8 cellular contexts compared by ENCODE assay signal in the genomic region with DNA sequence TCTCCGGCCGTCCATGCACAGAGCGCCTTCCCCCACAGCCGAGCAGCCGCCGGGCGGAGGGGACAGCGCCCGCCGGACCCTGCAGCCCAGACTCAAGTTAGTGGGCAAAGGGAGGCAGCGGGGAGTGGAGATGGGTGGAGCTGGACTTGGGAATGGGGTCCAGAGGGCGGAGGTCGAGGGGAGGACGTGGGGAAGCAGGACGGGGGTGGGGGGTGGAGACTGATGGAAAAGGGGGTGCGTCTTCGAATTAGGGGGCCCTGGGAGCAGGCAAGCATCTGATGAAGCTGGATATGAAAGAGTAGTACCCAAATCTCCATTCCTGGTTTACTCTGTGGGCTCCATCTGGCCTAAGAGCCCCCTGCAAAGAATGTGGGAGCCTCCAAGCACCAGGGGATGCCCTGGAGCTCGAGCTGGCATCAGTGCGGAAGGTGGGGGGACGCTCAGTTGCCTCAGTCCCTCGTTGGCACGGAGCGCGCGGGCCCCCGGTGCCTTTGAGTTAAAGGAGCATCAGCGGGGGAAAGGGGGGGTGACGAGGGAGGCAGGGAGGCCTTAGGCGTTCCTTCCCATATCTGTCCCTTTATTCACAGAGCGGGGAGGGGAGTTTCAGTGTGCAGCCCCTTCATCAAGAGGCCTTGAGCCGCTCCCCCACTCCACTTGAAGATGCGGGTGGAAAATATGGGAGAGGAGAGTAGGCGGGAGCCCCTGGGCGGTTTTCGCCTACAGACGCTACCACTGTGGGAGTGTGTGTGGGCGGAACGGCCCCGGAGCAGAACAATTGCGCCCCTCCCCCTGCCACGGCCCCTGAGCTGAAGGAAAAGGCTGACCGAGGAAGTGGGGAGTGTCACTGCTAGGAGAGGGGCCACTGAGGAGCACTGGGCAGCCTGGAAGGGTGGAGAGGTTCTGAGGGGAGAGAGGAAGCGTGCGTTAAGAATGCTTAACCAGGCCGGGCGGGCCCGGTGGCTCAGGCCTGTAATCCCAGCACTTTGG. TPM values are rescaled to one million over a fixed set of nuclear protein-coding genes. Genes with fewer than 3 reads are reported as not detected.
DNase-seq lines count a peak whose midpoint lies in the region; ATAC-seq and TF ChIP-seq lines count a peak whose summit lies in the region.

No MANE protein-coding gene starts in this region.

- peaks cover 2% of the 10 kb centered on the region for H3K36me3 Mint-ChIP-seq in activated CD8-positive, alpha-beta memory T cell treated with anti-CD3 and anti-CD28 coated beads, Interleukin-2, amount 10 ng/mL, durations not matched to agents 7 days and 5 days

- H3K36me3 ChIP-seq in stomach, result peaks cover 25 to 35% (median 30%) of the 10 kb centered on the region in 4 donors

- TF ChIP-seq POLR2A in NB4 (IDR thresholded peaks at IDR 0.05; ENCODE audit: extremely low read depth, insufficient read length) (peak; percentile 13), stomach (IDR thresholded peaks at IDR 0.05) (no peak)

- TF ChIP-seq CTCF in NB4 (IDR thresholded peaks at IDR 0.05; ENCODE audit: low read depth, low read length) (no peak), stomach (IDR thresholded peaks at IDR 0.05) (no peak)

- H3K27ac Mint-ChIP-seq in activated CD8-positive, alpha-beta memory T cell treated with anti-CD3 and anti-CD28 coated beads, Interleukin-2, amount 10 ng/mL, durations not matched to agents 7 days and 5 days, result peak overlapping the region; percentile 73

- peak overlapping the region; percentile 84 for H3K4me3 Mint-ChIP-seq in activated CD8-positive, alpha-beta memory T cell treated with anti-CD3 and anti-CD28 coated beads, Interleukin-2, amount 10 ng/mL, durations not matched to agents 7 days and 5 days

- H3K27ac ChIP-seq in epithelial cell of prostate (peak overlapping the region; percentile 99), stomach (peak overlapping the region; percentile 93 to 99 (median 98))

- H3K4me3 ChIP-seq in NB4 (ENCODE audit: low read depth, low read length) (peak overlapping the region; percentile 82), mononuclear cell (ENCODE audit: low read length) (peak overlapping the region; percentile 58), stomach (peak overlapping the region; percentile 87 to 93 (median 90))

- H3K27me3 Mint-ChIP-seq in activated CD8-positive, alpha-beta memory T cell treated with anti-CD3 and anti-CD28 coated beads, Interleukin-2, amount 10 ng/mL, durations not matched to agents 7 days and 5 days, result no peaks in the 10 kb centered on the region

- DNase-seq in EH (ENCODE audit: low read depth) (peak; percentile 82), NB4 (ENCODE audit: low read depth) (peak; percentile 93), epithelial cell of prostate (ENCODE audit: low read depth, low spot score) (no peak), stomach (peak; percentile 58), DMS153 (lab: John Stamatoyannopoulos, UW) (no peak)
- peak; percentile 72 for DNase-seq in activated CD8-positive, alpha-beta memory T cell treated with anti-CD3 and anti-CD28 coated beads, Interleukin-2, amount 10 ng/mL, durations not matched to agents 7 days and 5 days

- peaks cover 62% of the 10 kb centered on the region for H3K4me1 Mint-ChIP-seq in activated CD8-positive, alpha-beta memory T cell treated with anti-CD3 and anti-CD28 coated beads, Interleukin-2, amount 10 ng/mL, durations not matched to agents 7 days and 5 days

- WGBS in stomach, 5 donors, result 0 to 1% (median 1%) methylated on average over 38 to 47 of the region's 47 CpGs

- ATAC-seq in activated CD8-positive, alpha-beta memory T cell treated with anti-CD3 and anti-CD28 coated beads, Interleukin-2, amount 10 ng/mL, durations not matched to agents 7 days and 5 days, result no peak
- no peak for ATAC-seq in GM19455 (IDR thresholded peaks at IDR 0.05; ENCODE audit: unreplicated experiment)

- TF ChIP-seq EP300 in stomach (IDR thresholded peaks at IDR 0.05), result no peak

- intact Hi-C loops in stomach (cut with DNase I; ENCODE audit: low total_unique reads), result no loop called here

- H3K4me1 ChIP-seq in mononuclear cell (ENCODE audit: insufficient read depth, low read length), result peaks cover 57% of the 10 kb centered on the region
- peaks cover 59 to 85% (median 71%) of the 10 kb centered on the region in 4 donors for H3K4me1 ChIP-seq in stomach

- H3K9me3 Mint-ChIP-seq in activated CD8-positive, alpha-beta memory T cell treated with anti-CD3 and anti-CD28 coated beads, Interleukin-2, amount 10 ng/mL, durations not matched to agents 7 days and 5 days (ENCODE audit: low read depth), result no peaks in the 10 kb centered on the region

- H3K27me3 ChIP-seq in mononuclear cell (ENCODE audit: insufficient read depth, low read length), result no peaks in the 10 kb centered on the region
- no peaks in the 10 kb centered on the region for H3K27me3 ChIP-seq in stomach

- CTCF ChIA-PET in activated CD8-positive, alpha-beta memory T cell treated with anti-CD3 and anti-CD28 coated beads, Interleukin-2, amount 10 ng/mL, durations not matched to agents 7 days and 5 days (lab: Charles Lee), result interaction anchor here (0.7 to 16.0 kb wide), 9 partner anchors 9 to 125 kb away, joined by 3 to 202 read pairs (median 5); a partner anchor contains a TSS

- no peaks in the 10 kb centered on the region for H3K9me3 ChIP-seq in mononuclear cell (ENCODE audit: low read depth, low read length)
- no peaks in the 10 kb centered on the region for H3K9me3 ChIP-seq in stomach

RNA-seq across cellular contexts. Expression of a gene that starts 0.6 kb away (rescaled TPM):
- total RNA-seq in activated CD8-positive, alpha-beta memory T cell treated with anti-CD3 and anti-CD28 coated beads, Interleukin-2, amount 10 ng/mL, durations not matched to agents 7 days and 5 days, result 10 to 100 TPM in 1 of 2 experiments, 1 to 10 TPM in 1; 10.0 to 31.1 TPM
- total RNA-seq in mononuclear cell (16.3 TPM), stomach (10 to 100 TPM in 2 of 5 donors, 1 to 10 TPM in 2, not detected in 1; 1.7 to 12.1 (median 8.3) TPM)
- 10 to 100 TPM; 14.1 to 16.6 (median 16.3) TPM for polyA plus RNA-seq in stomach

RNA-seq across cellular contexts. Expression of a gene that starts 11.0 kb away (rescaled TPM):
- 10 to 100 TPM; 60.5 to 66.1 TPM for total RNA-seq in activated CD8-positive, alpha-beta memory T cell treated with anti-CD3 and anti-CD28 coated beads, Interleukin-2, amount 10 ng/mL, durations not matched to agents 7 days and 5 days
- total RNA-seq in mononuclear cell, result 6.6 TPM
- total RNA-seq in stomach, result 10 to 100 TPM in 1 of 5 donors, 1 to 10 TPM in 4; 1.2 to 16.7 (median 2.7) TPM
- polyA plus RNA-seq in stomach, result 1 to 10 TPM; 1.1 to 3.8 (median 2.2) TPM

RNA-seq across cellular contexts. Expression of a gene that starts 21.6 kb away (rescaled TPM):
- total RNA-seq in activated CD8-positive, alpha-beta memory T cell treated with anti-CD3 and anti-CD28 coated beads, Interleukin-2, amount 10 ng/mL, durations not matched to agents 7 days and 5 days, result 100 to 1,000 TPM in 1 of 2 experiments, 10 to 100 TPM in 1; 99.1 to 104 TPM
- 68.1 TPM for total RNA-seq in mononuclear cell
- total RNA-seq in stomach, result 100 to 1,000 TPM in 4 of 5 donors, 10 to 100 TPM in 1; 81.9 to 343 (median 209) TPM
- 100 to 1,000 TPM; 138 to 477 (median 147) TPM for polyA plus RNA-seq in stomach

RNA-seq across cellular contexts. Expression of a gene that starts 38.7 kb away (rescaled TPM):
- total RNA-seq in activated CD8-positive, alpha-beta memory T cell treated with anti-CD3 and anti-CD28 coated beads, Interleukin-2, amount 10 ng/mL, durations not matched to agents 7 days and 5 days, result under 1 TPM; 0.33 to 0.85 TPM
- total RNA-seq in mononuclear cell (56.0 TPM), stomach (100 to 1,000 TPM in 4 of 5 donors, 10 to 100 TPM in 1; 97.8 to 510 (median 129) TPM)
- 10 to 100 TPM; 13.5 to 25.9 (median 13.6) TPM for polyA plus RNA-seq in stomach

RNA-seq across cellular contexts. Expression of a gene that starts 39.6 kb away (rescaled TPM):
- 1 to 10 TPM in 1 of 2 experiments, under 1 TPM in 1; 0.82 to 1.5 TPM for total RNA-seq in activated CD8-positive, alpha-beta memory T cell treated with anti-CD3 and anti-CD28 coated beads, Interleukin-2, amount 10 ng/mL, durations not matched to agents 7 days and 5 days
- total RNA-seq in mononuclear cell (0.31 TPM), stomach (10 to 100 TPM in 4 of 5 donors, 1 to 10 TPM in 1; 2.7 to 97.3 (median 19.3) TPM)
- polyA plus RNA-seq in stomach, result 10 to 100 TPM in 1 of 3 donors, 1 to 10 TPM in 1, under 1 TPM in 1; 0.70 to 16.2 (median 1.2) TPM

Comparison
In these comparisons a context has a peak if more than half of its experiments do, and no peak if none do; other contexts are left out.
1. DNase-seq: peak in EH (single experiment), NB4 (single experiment), activated CD8-positive, alpha-beta memory T cell treated with anti-CD3 and anti-CD28 coated beads, Interleukin-2, amount 10 ng/mL, durations not matched to agents 7 days and 5 days (single experiment) and stomach (single experiment); none in epithelial cell of prostate (single experiment) and DMS153 (single experiment).
2. Peak in every context shown above with its lines, with median percentiles within 50 percentile points of each other: H3K4me3 ChIP-seq.